33 cellular contexts compared by ENCODE assay signal in the genomic region with DNA sequence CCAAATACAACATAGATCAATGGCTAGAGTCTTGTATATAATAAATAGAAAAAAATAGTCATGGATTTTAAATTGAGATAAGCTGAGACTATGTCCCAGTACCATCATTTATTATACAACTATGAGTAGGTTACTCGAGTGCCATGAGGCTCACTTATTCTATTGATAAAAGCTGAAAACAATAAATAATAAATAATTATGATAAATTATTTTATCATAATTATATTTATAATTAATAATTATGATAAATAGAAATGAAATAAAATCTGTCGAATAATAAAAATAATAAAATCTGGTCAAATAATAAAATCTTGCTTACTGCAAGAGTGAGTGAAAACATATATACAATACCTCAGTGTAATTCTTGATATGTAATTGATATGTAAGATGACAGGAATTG.
"Had no signal": no experiment of that assay in that cellular context is flagged by ENCODE, and none has a peak within 500 bp of the region (broad histone marks: within the 10 kb centered on the region; RNA-seq: fewer than 3 reads in every experiment).

No MANE protein-coding gene starts in this region.

- FAIRE-seq: astrocyte had no signal

- ATAC-seq: activated CD8-positive, alpha-beta T cell treated with anti-CD3 and anti-CD28 coated beads for 36 hours; activated naive CD4-positive, alpha-beta T cell treated with anti-CD3 and anti-CD28 coated beads, Interleukin-2, amount 50 U/mL, for 72 hours; activated T-cell treated with anti-CD3 and anti-CD28 coated beads, Interleukin-2, amount 50 U/mL, for 4 hours; activated T-cell treated with anti-CD3 and anti-CD28 coated beads, Interleukin-2, amount 50 U/mL, for 72 hours; activated T-helper 17 cell treated with anti-CD3 and anti-CD28 coated beads, Interleukin-2, amount 50 U/mL, for 72 hours; body of pancreas had no signal

- H3K27me3 ChIP-seq: adrenal gland, body of pancreas, brain microvascular endothelial cell, breast epithelium had no signal

- DNase-seq: activated B cell treated with CpG ODN at 0.5 μM for 24 hours; activated CD4-positive, alpha-beta memory T cell treated with anti-CD3 and anti-CD28 coated beads for 36 hours; activated CD4-positive, alpha-beta T cell treated with anti-CD3 and anti-CD28 coated beads for 4 hours; activated CD4-positive, alpha-beta T cell treated with anti-CD3 and anti-CD28 coated beads, Interleukin-2, amount 10 ng/mL, durations not matched to agents 24 days and 14 days; activated CD4-positive, alpha-beta T cell treated with anti-CD3 and anti-CD28 coated beads, Interleukin-2, amount 50 U/mL, for 1 hour; activated CD4-positive, alpha-beta T cell treated with anti-CD3 and anti-CD28 coated beads, Interleukin-2, amount 50 U/mL, for 4 hours; activated CD4-positive, CD25-positive, alpha-beta regulatory T cell treated with anti-CD3 and anti-CD28 coated beads, Interleukin-2, amount 50 U/mL, for 72 hours; activated CD8-positive, alpha-beta memory T cell treated with anti-CD3 and anti-CD28 coated beads, Interleukin-2, amount 50 U/mL, for 4 hours; activated CD8-positive, alpha-beta T cell treated with anti-CD3 and anti-CD28 coated beads for 36 hours; activated effector memory CD4-positive, alpha-beta T cell treated with anti-CD3 and anti-CD28 coated beads, Interleukin-2, amount 50 U/mL, for 16 hours; activated gamma-delta T cell treated with Interleukin-2 at 50 U/mL for 16 hours; activated naive CD4-positive, alpha-beta T cell; activated naive CD4-positive, alpha-beta T cell treated with anti-CD3 and anti-CD28 coated beads for 36 hours; activated naive CD4-positive, alpha-beta T cell treated with anti-CD3 and anti-CD28 coated beads, Interleukin-2, amount 50 U/mL, for 16 hours; activated naive CD8-positive, alpha-beta T cell treated with anti-CD3 and anti-CD28 coated beads for 36 hours; activated T-cell treated with anti-CD3 and anti-CD28 coated beads for 4 hours; activated T-cell treated with anti-CD3 and anti-CD28 coated beads, Interleukin-2, amount 50 U/mL, for 1 hour; activated T-cell treated with anti-CD3 and anti-CD28 coated beads, Interleukin-2, amount 50 U/mL, for 4 hours; activated T-cell treated with anti-CD3 and anti-CD28 coated beads, Interleukin-2, amount 50 U/mL, for 72 hours; adrenal gland; amniotic stem cell; aorta; body of pancreas; brain microvascular endothelial cell; central memory CD4-positive, alpha-beta T cell; T-helper 1 cell; T-helper 2 cell; T-helper 9 cell; WERI-Rb-1 had no signal

- H3K36me3 ChIP-seq: adrenal gland, brain microvascular endothelial cell, breast epithelium, WERI-Rb-1 had no signal

- H3K9me3 ChIP-seq: adrenal gland, body of pancreas, breast epithelium had no signal

- H3K4me1 ChIP-seq: adrenal gland, body of pancreas, breast epithelium had no signal

- H3K27ac ChIP-seq: adrenal gland, body of pancreas, brain microvascular endothelial cell, breast epithelium, WERI-Rb-1 had no signal

- H3K4me3 ChIP-seq: adrenal gland, body of pancreas, breast epithelium had no signal
